ENCODE assay signal across 21 cellular contexts in the genomic region with DNA sequence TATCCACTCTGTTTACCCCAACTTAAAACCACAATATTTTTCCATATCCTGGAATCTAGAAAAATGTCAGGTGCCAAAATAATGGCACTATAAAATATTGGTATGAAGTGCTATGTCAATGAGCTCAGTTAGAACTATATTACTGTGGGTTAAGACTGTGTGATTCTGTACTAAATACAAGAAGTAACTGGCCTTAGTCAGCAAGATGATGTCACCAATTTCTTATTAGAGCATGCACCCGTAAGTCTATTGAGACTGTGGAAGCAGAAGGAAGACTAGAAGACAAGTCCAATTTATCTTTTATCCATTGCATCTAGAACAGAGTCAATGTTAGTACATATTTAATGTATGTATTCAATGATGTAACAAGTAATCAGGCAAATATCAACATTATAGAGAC. TPM values are rescaled to one million over a fixed set of nuclear protein-coding genes. Genes with fewer than 3 reads are reported as not detected.
DNase-seq lines count a peak whose midpoint lies in the region; ATAC-seq and TF ChIP-seq lines count a peak whose summit lies in the region.
"Had no signal": no experiment of that assay in that cellular context is flagged by ENCODE, and none has a peak within 500 bp of the region (broad histone marks: within the 10 kb centered on the region; RNA-seq: fewer than 3 reads in every experiment).

No MANE protein-coding gene starts in this region.

- H3K27ac Mint-ChIP-seq in brain (peak overlapping the region in 3 of 5 experiments; percentile 21 to 82 (median 43)), natural killer cell (peak overlapping the region in 1 of 2 donors; percentile 29)
- H3K27ac Mint-ChIP-seq: H9, neural progenitor cell had no signal

- peaks cover 0 to 30% of the 10 kb centered on the region in 2 experiments; a peak in 2 of 3 replicates for H3K36me3 ChIP-seq in HEK293 (ENCODE audit: control insufficient read depth in 2 of 2, insufficient read depth in 1 of 2, low read length in 2 of 2)
- H3K36me3 ChIP-seq: neural progenitor cell had no signal

- POLR2A ChIA-PET in HEK293 (lab: Yijun Ruan, JAX) = no interaction called here

- H3K4me3 Mint-ChIP-seq in brain (no peak overlapping the region), natural killer cell (no peak overlapping the region)
- H3K4me3 Mint-ChIP-seq: H9; neural progenitor cell; stimulated activated naive CD8-positive, alpha-beta T cell treated with anti-CD3 and anti-CD28 coated beads, Interleukin-15, amount 100 ng/mL, for 72 hours had no signal

- CTCF ChIA-PET in HEK293 (lab: Yijun Ruan, JAX) = interaction anchor here (1.0 kb wide), 1 partner anchor 93 kb away, joined by 3 read pairs; no protein-coding TSS in a partner anchor

- DNase-seq in AG10803 (ENCODE audit: low read depth) (peak; percentile 2), kidney tubule cell (ENCODE audit: low spot score) (peak; percentile 58), cerebellum (ENCODE audit: low spot score) (no peak), natural killer cell (no peak), Right ventricle myocardium superior (no peak)
- DNase-seq: DMS79 treated with DMSO at 0.1 percent for 48 hours; H9; Kasumi-1; left lung; NCI-H1436; NCI-H510A treated with DMSO at 0.1 percent for 48 hours; psoas muscle; stimulated activated naive CD8-positive, alpha-beta T cell treated with anti-CD3 and anti-CD28 coated beads, Interleukin-15, amount 100 ng/mL, for 72 hours; transverse colon had no signal

- H3K36me3 Mint-ChIP-seq in brain (peaks cover 66% of the 10 kb centered on the region), natural killer cell (peaks cover 4% of the 10 kb centered on the region)

- H3K4me1 Mint-ChIP-seq in brain (peaks cover 13% of the 10 kb centered on the region), natural killer cell (no peaks in the 10 kb centered on the region)
- H3K4me1 Mint-ChIP-seq: neural progenitor cell had no signal

- TF ChIP-seq CTCF in AG10803 (conservative IDR thresholded peaks at IDR 0.05; ENCODE audit: low read length) (no peak), HEK293 (tag by site-specific recombination; IDR thresholded peaks at IDR 0.05) (no peak), brain (conservative IDR thresholded peaks at IDR 0.05) (no peak), natural killer cell (IDR thresholded peaks at IDR 0.05) (no peak)

- no peak overlapping the region for H3K27ac ChIP-seq in HEK293 (ENCODE audit: extremely low read depth, low read depth, low read length)
- H3K27ac ChIP-seq: left lung, neural progenitor cell, psoas muscle, RWPE1, transverse colon had no signal

- no peaks in the 10 kb centered on the region for H3K27me3 Mint-ChIP-seq in brain
- no peaks in the 10 kb centered on the region for H3K27me3 Mint-ChIP-seq in natural killer cell (ENCODE audit: low read depth in 2 of 2)
- H3K27me3 Mint-ChIP-seq: stimulated activated naive CD8-positive, alpha-beta T cell treated with anti-CD3 and anti-CD28 coated beads, Interleukin-15, amount 100 ng/mL, for 72 hours had no signal

- H3K4me1 ChIP-seq in HEK293 (ENCODE audit: control insufficient read depth, insufficient read depth, low read length) = no peaks in the 10 kb centered on the region
- H3K4me1 ChIP-seq: left lung, neural progenitor cell, transverse colon had no signal

- H3K9me3 Mint-ChIP-seq in brain (peaks cover 0 to 6% (median 4%) of the 10 kb centered on the region in 5 experiments), natural killer cell (no peaks in the 10 kb centered on the region)
- H3K9me3 Mint-ChIP-seq: neural progenitor cell had no signal

- intact Hi-C loops in natural killer cell (cut with micrococcal nuclease) = no loop called here
- intact Hi-C loops in Right ventricle myocardium superior (cut with DNase I) = no loop called here

- ATAC-seq in HG02642 (IDR thresholded peaks at IDR 0.05; ENCODE audit: poor library complexity, unreplicated experiment) = no peak
- ATAC-seq in natural killer cell = no peak
- ATAC-seq in Right ventricle myocardium superior (ENCODE audit: poor library complexity) = no peak
- ATAC-seq: left lung; SK-N-SH treated with all-trans-retinoic acid at 6 μM for 48 hours; stimulated activated naive CD8-positive, alpha-beta T cell treated with anti-CD3 and anti-CD28 coated beads, Interleukin-15, amount 100 ng/mL, for 72 hours had no signal

- no peak overlapping the region for H3K4me3 ChIP-seq in AG10803 (ENCODE audit: low read length)
- H3K4me3 ChIP-seq in HEK293 (ENCODE audit: low read depth, low read length) = no peak overlapping the region
- H3K4me3 ChIP-seq: left lung, neural progenitor cell, psoas muscle, smooth muscle cell, transverse colon had no signal

- no peaks in the 10 kb centered on the region for H3K9me3 ChIP-seq in HEK293 (ENCODE audit: control insufficient read depth, insufficient read depth, low read depth, low read length)
- H3K9me3 ChIP-seq: transverse colon had no signal

TF ChIP-seq in HEK293, 187 proteins besides CTCF, POLR2A, EP300 and RAD21:
- TF ChIP-seq, protein P1, sequence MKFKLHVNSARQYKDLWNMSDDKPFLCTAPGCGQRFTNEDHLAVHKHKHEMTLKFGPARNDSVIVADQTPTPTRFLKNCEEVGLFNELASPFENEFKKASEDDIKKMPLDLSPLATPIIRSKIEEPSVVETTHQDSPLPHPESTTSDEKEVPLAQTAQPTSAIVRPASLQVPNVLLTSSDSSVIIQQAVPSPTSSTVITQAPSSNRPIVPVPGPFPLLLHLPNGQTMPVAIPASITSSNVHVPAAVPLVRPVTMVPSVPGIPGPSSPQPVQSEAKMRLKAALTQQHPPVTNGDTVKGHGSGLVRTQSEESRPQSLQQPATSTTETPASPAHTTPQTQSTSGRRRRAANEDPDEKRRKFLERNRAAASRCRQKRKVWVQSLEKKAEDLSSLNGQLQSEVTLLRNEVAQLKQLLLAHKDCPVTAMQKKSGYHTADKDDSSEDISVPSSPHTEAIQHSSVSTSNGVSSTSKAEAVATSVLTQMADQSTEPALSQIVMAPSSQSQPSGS (tag by site-specific recombination; IDR thresholded peaks at IDR 0.05; ENCODE audit: low read depth) = peak; percentile 72
- TF ChIP-seq MZF1 (tag by site-specific recombination; IDR thresholded peaks at IDR 0.05; ENCODE audit: borderline replicate concordance) = no peak

RNA-seq across cellular contexts. Expression of a gene that starts 25.0 kb away (rescaled TPM):
- polyA plus RNA-seq in brain (ENCODE audit: insufficient read depth, low read depth, low replicate concordance) = 5.3 TPM
- total RNA-seq in cerebellum (32.8 TPM), natural killer cell (10 to 100 TPM; 17.0 to 21.8 (median 18.2) TPM), Right ventricle myocardium superior (7.9 TPM)

RNA-seq across cellular contexts. Expression of a gene that starts 39.2 kb away (rescaled TPM):
- not detected for polyA plus RNA-seq in brain (ENCODE audit: insufficient read depth, low read depth, low replicate concordance)
- total RNA-seq in cerebellum = 6.2 TPM
- under 1 TPM in 2 of 3 donors, not detected in 1; 0.18 to 0.75 TPM for total RNA-seq in natural killer cell
- 0.35 TPM for total RNA-seq in Right ventricle myocardium superior

Comparison
In these comparisons a context has a peak if more than half of its experiments do, and no peak if none do; other contexts are left out.
1. DNase-seq: peak in AG10803 (single experiment) and kidney tubule cell (single experiment); none in cerebellum (single experiment), natural killer cell (single experiment) and Right ventricle myocardium superior (single experiment).